ENCODE assay signal across 18 cellular contexts in genomic region chr2:111657351-111657975, GRCh38.
A peak's percentile ranks its signal among the peaks of the same experiment; 100 is the strongest.
DNase-seq lines count a peak whose midpoint lies in the region; ATAC-seq and TF ChIP-seq lines count a peak whose summit lies in the region.
"Had no signal": no experiment of that assay in that cellular context is flagged by ENCODE, and none has a peak within 500 bp of the region (broad histone marks: within the 10 kb centered on the region; RNA-seq: fewer than 3 reads in every experiment).

No MANE protein-coding gene starts in this region.

- H3K23ac ChIP-seq in IMR-90 (ENCODE audit: low read depth, low read length): no peak overlapping the region

- peaks cover 0 to 24% of the 10 kb centered on the region in 2 experiments; a peak in 2 of 4 replicates for H3K79me1 ChIP-seq in IMR-90 (ENCODE audit: low read depth in 1 of 2, low read length in 2 of 2)

- H2BK5ac ChIP-seq in IMR-90 (ENCODE audit: low read depth, low read length, poor library complexity, severe bottlenecking): no peak overlapping the region

- TF ChIP-seq CTCF in IMR-90 (conservative IDR thresholded peaks at IDR 0.05; ENCODE audit: low read depth, low read length) (no peak), coronary artery (IDR thresholded peaks at IDR 0.05) (no peak), vagina (IDR thresholded peaks at IDR 0.05) (no peak)

- H2AFZ ChIP-seq in IMR-90 (replicated peaks; ENCODE audit: low read length, poor library complexity): peak overlapping the region; percentile 9

- no peak for ATAC-seq in IMR-90 (ENCODE audit: low read depth)

- in situ Hi-C loops in IMR-90 (cut with MboI; ENCODE audit: low sequenced_read_pairs): loop anchor here (25.0 kb wide), 1 partner anchor 170 kb away; no protein-coding TSS in a partner anchor

- intact Hi-C loops in IMR-90 (cut with micrococcal nuclease) (loop anchor here (5.0 kb wide), 1 partner anchor 35 kb away; no protein-coding TSS in a partner anchor), vagina (cut with DNase I) (no loop called here)

- no peak overlapping the region for H2BK20ac ChIP-seq in IMR-90 (ENCODE audit: low read depth, low read length)

- H4K91ac ChIP-seq in IMR-90 (ENCODE audit: insufficient read depth, low read depth, low read length): no peak overlapping the region

- H3K56ac ChIP-seq in IMR-90 (ENCODE audit: extremely low read depth, insufficient read depth, low read length): no peak overlapping the region

- dilution Hi-C loops in IMR-90 (cut with HindIII; ENCODE audit: low sequenced_read_pairs, unreplicated experiment): no loop called here

- H3K4ac ChIP-seq in IMR-90 (ENCODE audit: low read depth, low read length): no peak overlapping the region

- H4K20me1 ChIP-seq in IMR-90 (ENCODE audit: insufficient read depth, low read length): peaks cover 11% of the 10 kb centered on the region; the same call in 1 of the 2 replicates

- 79% methylated on average over 3 of the region's 8 CpGs; no CpG with 5 or more reads in 1 of the 2 experiments for WGBS in IMR-90 (ENCODE audit: extremely low coverage in 2 of 2, insufficient read length in 1 of 2), 2 experiments

- no peak overlapping the region for H3K4me2 ChIP-seq in IMR-90 (ENCODE audit: low read depth, low read length)
- H3K4me2 ChIP-seq: SK-N-SH had no signal

- POLR2A ChIA-PET in IMR-90 (lab: Charles Lee; ENCODE audit: unreplicated experiment): no interaction called here

- peaks cover 22% of the 10 kb centered on the region for H3K9me1 ChIP-seq in IMR-90 (ENCODE audit: insufficient read depth, low read length)

- H3K9me3 ChIP-seq in IMR-90 (ENCODE audit: control insufficient read depth, insufficient read depth, low read length) (no peaks in the 10 kb centered on the region), vagina (no peaks in the 10 kb centered on the region)
- H3K9me3 ChIP-seq: MG63, SK-N-SH had no signal

- H3K14ac ChIP-seq in IMR-90 (replicated peaks; ENCODE audit: low read depth, low read length): no peak overlapping the region

- no peak overlapping the region for H2BK120ac ChIP-seq in IMR-90 (ENCODE audit: low read depth, low read length)

- no peak overlapping the region for H4K5ac ChIP-seq in IMR-90 (ENCODE audit: low read depth, low read length)

- no peak for DNase-seq in IMR-90
- peak; percentile 53 for DNase-seq in coronary artery (ENCODE audit: low spot score)
- peak; percentile 8 for DNase-seq in mucosa of gallbladder (ENCODE audit: low spot score)
- DNase-seq in vagina (ENCODE audit: extremely low spot score in 2 of 2): peak; percentile 19 to 52
- no peak for DNase-seq in hepatic stellate cell (ENCODE audit: low spot score)
- DNase-seq in activated CD8-positive, alpha-beta memory T cell treated with anti-CD3 and anti-CD28 coated beads, Interleukin-2, amount 50 U/mL, for 4 hours: no peak
- no peak for DNase-seq in LoVo (ENCODE audit: low spot score)
- DNase-seq: AML-193, DMS79 treated with DMSO at 0.1 percent for 48 hours, H7, MG63, NCI-H1092, NCI-H1436 treated with DMSO at 0.1 percent for 48 hours, NCI-H2029, SHP77 treated with DMSO at 0.1 percent for 48 hours, SK-N-SH had no signal

- H3K9ac ChIP-seq in IMR-90 (ENCODE audit: low read depth, low read length): no peak overlapping the region
- H3K9ac ChIP-seq: SK-N-SH had no signal

- no peak overlapping the region; the same call in 1 of the 2 replicates for H2AK5ac ChIP-seq in IMR-90 (ENCODE audit: low read depth, low read length)

- no TSS peak for BruUV-seq in IMR-90 (replicated peaks; lab: Mats Ljungman, UMichigan)

- no peak for TF ChIP-seq RAD21 in IMR-90 (IDR thresholded peaks at IDR 0.05; ENCODE audit: low read length)

- no peak overlapping the region for H2AK9ac ChIP-seq in IMR-90 (replicated peaks; ENCODE audit: low read depth, low read length, poor library complexity)

- TF ChIP-seq POLR2A in IMR-90 (IDR thresholded peaks at IDR 0.05; ENCODE audit: low read depth, low read length) (no peak), vagina (IDR thresholded peaks at IDR 0.05) (no peak)

- H3K4me1 ChIP-seq in IMR-90 (ENCODE audit: control insufficient read depth, insufficient read depth, low read length) (peaks cover 15% of the 10 kb centered on the region), vagina (peaks cover 17% of the 10 kb centered on the region)

- H3K18ac ChIP-seq in IMR-90 (ENCODE audit: low read depth, low read length): no peak overlapping the region

- H3K4me3 ChIP-seq in IMR-90 (ENCODE audit: insufficient read depth, low read depth, low read length): no peak overlapping the region
- H3K4me3 ChIP-seq in coronary artery: no peak overlapping the region
- H3K4me3 ChIP-seq in vagina: no peak overlapping the region
- H3K4me3 ChIP-seq: MG63 had no signal

- peaks cover 15% of the 10 kb centered on the region for H3K27me3 ChIP-seq in IMR-90 (ENCODE audit: control insufficient read depth, insufficient read depth, low read length)
- no peaks in the 10 kb centered on the region for H3K27me3 ChIP-seq in vagina
- H3K27me3 ChIP-seq: MG63 had no signal

- H4K8ac ChIP-seq in IMR-90 (ENCODE audit: low read depth in 2 of 2, low read length in 2 of 2): no peak overlapping the region

- H3K27ac ChIP-seq in IMR-90 (ENCODE audit: insufficient read depth, low read length) (no peak overlapping the region), coronary artery (no peak overlapping the region), vagina (no peak overlapping the region)
- H3K27ac ChIP-seq: C4-2B, HL-60 had no signal

- H3K36me3 ChIP-seq in IMR-90 (ENCODE audit: control insufficient read depth, insufficient read depth, low read length): no peaks in the 10 kb centered on the region
- no peaks in the 10 kb centered on the region for H3K36me3 ChIP-seq in vagina
- H3K36me3 ChIP-seq: MG63 had no signal

- CTCF ChIA-PET in IMR-90 (lab: Yijun Ruan, JAX): no interaction called here

- no peak overlapping the region for H2BK15ac ChIP-seq in IMR-90 (ENCODE audit: low read depth, low read length)

TF ChIP-seq in IMR-90, 13 proteins besides CTCF, POLR2A, EP300 and RAD21:
- no peak for TF ChIP-seq MAZ (IDR thresholded peaks at IDR 0.05; ENCODE audit: borderline replicate concordance, low read depth, low read length)
- no peak for TF ChIP-seq SMC3 (IDR thresholded peaks at IDR 0.05; ENCODE audit: low read depth, low read length)
- TF ChIP-seq MXI1 (IDR thresholded peaks at IDR 0.05; ENCODE audit: borderline replicate concordance, low read depth, low read length): no peak
- no peak for TF ChIP-seq RFX5 (IDR thresholded peaks at IDR 0.05; ENCODE audit: low read depth, low read length)
- TF ChIP-seq BHLHE40 (IDR thresholded peaks at IDR 0.05; ENCODE audit: low read depth, low read length): no peak

Comparison
In these comparisons a context has a peak if more than half of its experiments do, and no peak if none do; other contexts are left out.
1. DNase-seq: peak in coronary artery (single experiment), mucosa of gallbladder (single experiment) and vagina (2 of 2); none in IMR-90 (single experiment), hepatic stellate cell (single experiment), activated CD8-positive, alpha-beta memory T cell treated with anti-CD3 and anti-CD28 coated beads, Interleukin-2, amount 50 U/mL, for 4 hours (single experiment) and LoVo (single experiment).